ENCODE assay signal across 17 cellular contexts in genomic region chr22:31241936-31242335, GRCh38. TPM values are rescaled to one million over a fixed set of nuclear protein-coding genes. Genes with fewer than 3 reads are reported as not detected.
DNase-seq lines count a peak whose midpoint lies in the region; ATAC-seq and TF ChIP-seq lines count a peak whose summit lies in the region.
"Had no signal": no experiment of that assay in that cellular context is flagged by ENCODE, and none has a peak within 500 bp of the region (broad histone marks: within the 10 kb centered on the region; RNA-seq: fewer than 3 reads in every experiment).

No MANE protein-coding gene starts in this region.

- H4K12ac ChIP-seq in trophoblast cell (ENCODE audit: low read depth, low read length): no peak overlapping the region

- H2AFZ ChIP-seq in trophoblast cell (ENCODE audit: insufficient read depth, low read length, poor library complexity): no peak overlapping the region
- H2AFZ ChIP-seq: GM23338 had no signal

- no peak overlapping the region for H2BK120ac ChIP-seq in trophoblast cell (ENCODE audit: insufficient read depth, low read length, poor library complexity)

- H3K27ac Mint-ChIP-seq in CD4-positive, alpha-beta T cell: peak overlapping the region; percentile 55
- no peak overlapping the region for H3K27ac Mint-ChIP-seq in activated naive CD8-positive, alpha-beta T cell treated with anti-CD3 and anti-CD28 coated beads for 36 hours
- H3K27ac Mint-ChIP-seq: activated naive CD4-positive, alpha-beta T cell treated with anti-CD3 and anti-CD28 coated beads for 36 hours; GM23338 had no signal

- H4K8ac ChIP-seq in trophoblast cell (ENCODE audit: low read depth, low read length): no peak overlapping the region

- H3K4me3 ChIP-seq in trophoblast cell (ENCODE audit: low read depth, low read length): no peak overlapping the region
- no peak overlapping the region for H3K4me3 ChIP-seq in gastroesophageal sphincter
- H3K4me3 ChIP-seq: dorsolateral prefrontal cortex, GM23338, lung had no signal

- no peak for ATAC-seq in CD4-positive, alpha-beta T cell (ENCODE audit: poor library complexity)
- ATAC-seq in HG03342 (IDR thresholded peaks at IDR 0.05; ENCODE audit: unreplicated experiment): no peak
- ATAC-seq in gastroesophageal sphincter: no peak
- ATAC-seq in HG02852 (IDR thresholded peaks at IDR 0.05; ENCODE audit: unreplicated experiment): no peak
- ATAC-seq: PC-3 had no signal

- no peaks in the 10 kb centered on the region for H3K27me3 ChIP-seq in CD4-positive, alpha-beta T cell (ENCODE audit: control insufficient read depth, insufficient read depth, low read length)
- H3K27me3 ChIP-seq in trophoblast cell (ENCODE audit: insufficient read depth, low read length) (no peaks in the 10 kb centered on the region), gastroesophageal sphincter (no peaks in the 10 kb centered on the region)
- H3K27me3 ChIP-seq: dorsolateral prefrontal cortex had no signal

- no peak overlapping the region for H3K18ac ChIP-seq in trophoblast cell (ENCODE audit: low read length)

- no peak for TF ChIP-seq EP300 in gastroesophageal sphincter (IDR thresholded peaks at IDR 0.05)

- H2AK5ac ChIP-seq in trophoblast cell (ENCODE audit: low read length): no peak overlapping the region

- no peak overlapping the region for H2BK12ac ChIP-seq in trophoblast cell (ENCODE audit: low read length)

- no peak overlapping the region for H2BK5ac ChIP-seq in trophoblast cell (ENCODE audit: low read depth, low read length, poor library complexity)

- no peak overlapping the region for H3K27ac ChIP-seq in CD4-positive, alpha-beta T cell (ENCODE audit: low read depth, low read length)
- peak overlapping the region; percentile 91 for H3K27ac ChIP-seq in epithelial cell of prostate
- H3K27ac ChIP-seq in trophoblast cell (ENCODE audit: low read depth, low read length): peak overlapping the region; percentile 57
- H3K27ac ChIP-seq in gastroesophageal sphincter: no peak overlapping the region
- H3K27ac ChIP-seq: dorsolateral prefrontal cortex had no signal

- H3K4me2 ChIP-seq in trophoblast cell (ENCODE audit: low read length): no peak overlapping the region
- H3K4me2 ChIP-seq: GM23338 had no signal

- no peak overlapping the region for H3K4ac ChIP-seq in trophoblast cell (ENCODE audit: low read depth, low read length)

- no peaks in the 10 kb centered on the region for H3K9me3 ChIP-seq in CD4-positive, alpha-beta T cell (ENCODE audit: control insufficient read depth, low read length)
- H3K9me3 ChIP-seq in trophoblast cell (ENCODE audit: insufficient read depth, low read depth, low read length) (no peaks in the 10 kb centered on the region), gastroesophageal sphincter (no peaks in the 10 kb centered on the region)

- TF ChIP-seq CTCF in CD4-positive, alpha-beta T cell (IDR thresholded peaks at IDR 0.05): no peak
- TF ChIP-seq CTCF in gastroesophageal sphincter (IDR thresholded peaks at IDR 0.05): no peak

- H3K23ac ChIP-seq in trophoblast cell (ENCODE audit: low read length): no peak overlapping the region

- H3K36me3 ChIP-seq in trophoblast cell (ENCODE audit: control insufficient read depth in 1 of 2, insufficient read depth in 2 of 2, low read length in 2 of 2): no peaks in the 10 kb centered on the region
- H3K36me3 ChIP-seq in gastroesophageal sphincter: no peaks in the 10 kb centered on the region

- H3K9ac ChIP-seq in trophoblast cell (ENCODE audit: low read length): no peak overlapping the region

- peaks cover 4% of the 10 kb centered on the region for H3K79me2 ChIP-seq in trophoblast cell (ENCODE audit: control insufficient read depth, insufficient read depth, low read length, poor library complexity)

- POLR2A ChIA-PET in CD4-positive, alpha-beta T cell (lab: Charles Lee): interaction anchor here (1.7 kb wide), 1 partner anchor 48 kb away, joined by 5 read pairs; no protein-coding TSS in a partner anchor

- H3K27me3 Mint-ChIP-seq in CD4-positive, alpha-beta T cell: no peaks in the 10 kb centered on the region
- H3K27me3 Mint-ChIP-seq in activated naive CD8-positive, alpha-beta T cell treated with anti-CD3 and anti-CD28 coated beads for 36 hours: no peaks in the 10 kb centered on the region

- intact Hi-C loops in CD4-positive, alpha-beta T cell (cut with DNase I, micrococcal nuclease): no loop called here

- CTCF ChIA-PET in CD4-positive, alpha-beta T cell (lab: Charles Lee): interaction anchor here (1.1 kb wide), 1 partner anchor 9 kb away, joined by 4 read pairs; no protein-coding TSS in a partner anchor

- H3K9me3 Mint-ChIP-seq in CD4-positive, alpha-beta T cell: no peaks in the 10 kb centered on the region
- H3K9me3 Mint-ChIP-seq in activated naive CD8-positive, alpha-beta T cell treated with anti-CD3 and anti-CD28 coated beads for 36 hours: no peaks in the 10 kb centered on the region
- H3K9me3 Mint-ChIP-seq: activated naive CD4-positive, alpha-beta T cell treated with anti-CD3 and anti-CD28 coated beads for 36 hours; GM23338 had no signal

- H3K14ac ChIP-seq in trophoblast cell (ENCODE audit: low read length): no peak overlapping the region

- TF ChIP-seq POLR2A in gastroesophageal sphincter (IDR thresholded peaks at IDR 0.05): no peak

- H4K91ac ChIP-seq in trophoblast cell (ENCODE audit: low read depth, low read length): no peak overlapping the region

- H3K79me1 ChIP-seq in trophoblast cell (ENCODE audit: low read length): peaks cover 36% of the 10 kb centered on the region

- H3K4me3 Mint-ChIP-seq in CD4-positive, alpha-beta T cell: no peak overlapping the region
- no peak overlapping the region for H3K4me3 Mint-ChIP-seq in activated naive CD8-positive, alpha-beta T cell treated with anti-CD3 and anti-CD28 coated beads for 36 hours
- H3K4me3 Mint-ChIP-seq: activated naive CD4-positive, alpha-beta T cell treated with anti-CD3 and anti-CD28 coated beads for 36 hours; GM23338 had no signal

- H3K4me1 ChIP-seq in trophoblast cell (ENCODE audit: control insufficient read depth in 1 of 2, insufficient read depth in 2 of 2, low read length in 2 of 2): peaks cover 31 to 39% of the 10 kb centered on the region in 2 experiments
- peaks cover 0 to 21% (median 0%) of the 10 kb centered on the region in 3 donors for H3K4me1 ChIP-seq in gastroesophageal sphincter

- no peak for DNase-seq in CD4-positive, alpha-beta T cell
- DNase-seq in RPMI7951 (ENCODE audit: low read depth) (peak; percentile 24), epithelial cell of prostate (ENCODE audit: low read depth, low spot score) (no peak), trophoblast cell (peak; percentile 44 to 93)
- DNase-seq in activated naive CD8-positive, alpha-beta T cell treated with anti-CD3 and anti-CD28 coated beads for 36 hours: no peak
- DNase-seq: activated naive CD4-positive, alpha-beta T cell treated with anti-CD3 and anti-CD28 coated beads for 36 hours; dorsolateral prefrontal cortex; hippocampal formation; MV-4-11; NCI-H446; PC-3; T1000 had no signal

- peaks cover 37% of the 10 kb centered on the region for H3K4me1 Mint-ChIP-seq in CD4-positive, alpha-beta T cell (ENCODE audit: low read depth)
- H3K4me1 Mint-ChIP-seq in activated naive CD8-positive, alpha-beta T cell treated with anti-CD3 and anti-CD28 coated beads for 36 hours: peaks cover 8% of the 10 kb centered on the region

- H3K36me3 Mint-ChIP-seq in CD4-positive, alpha-beta T cell (ENCODE audit: low read depth): peaks cover 20% of the 10 kb centered on the region
- H3K36me3 Mint-ChIP-seq in activated naive CD8-positive, alpha-beta T cell treated with anti-CD3 and anti-CD28 coated beads for 36 hours: peaks cover 10% of the 10 kb centered on the region

RNA-seq across cellular contexts. Expression of gene LIMK2, which starts 29.8 kb away (rescaled TPM):
- 10 to 100 TPM; 13.1 to 14.6 TPM for total RNA-seq in CD4-positive, alpha-beta T cell
- 8.7 TPM in 2 replicates for total RNA-seq in RPMI7951 (2014; rRNA removed; shearing (Covaris generic))
- 131 and 135 TPM in 2 replicates for polyA plus RNA-seq in trophoblast cell (2013)
- 10 to 100 TPM; 28.9 to 30.1 TPM for total RNA-seq in activated naive CD8-positive, alpha-beta T cell treated with anti-CD3 and anti-CD28 coated beads for 36 hours
- 10 to 100 TPM; 13.4 to 19.1 (median 15.9) TPM for total RNA-seq in gastroesophageal sphincter

RNA-seq across cellular contexts. Expression of gene PIK3IP1, which starts 50.4 kb away (rescaled TPM):
- total RNA-seq in CD4-positive, alpha-beta T cell: 1,000 to 10,000 TPM; 1,063 to 1,072 TPM
- 3.0 and 4.0 TPM in 2 replicates for total RNA-seq in RPMI7951 (2014; rRNA removed; shearing (Covaris generic))
- polyA plus RNA-seq in trophoblast cell (2013): 3.7 and 4.0 TPM in 2 replicates
- total RNA-seq in activated naive CD8-positive, alpha-beta T cell treated with anti-CD3 and anti-CD28 coated beads for 36 hours: 10 to 100 TPM; 10.7 to 11.3 TPM
- 10 to 100 TPM; 28.8 to 53.7 (median 37.8) TPM for total RNA-seq in gastroesophageal sphincter

Comparison
In these comparisons a context has a peak if more than half of its experiments do, and no peak if none do; other contexts are left out.
1. DNase-seq: peak in RPMI7951 (single experiment) and trophoblast cell (2 of 2); none in CD4-positive, alpha-beta T cell (0 of 10), epithelial cell of prostate (single experiment) and activated naive CD8-positive, alpha-beta T cell treated with anti-CD3 and anti-CD28 coated beads for 36 hours (single experiment).
2. H3K27ac ChIP-seq: peak in epithelial cell of prostate (single experiment) and trophoblast cell (single experiment); none in CD4-positive, alpha-beta T cell (single experiment) and gastroesophageal sphincter (0 of 4).
3. RNA of gene PIK3IP1, which starts 50.4 kb away (total RNA-seq): 1,063 to 1,072 TPM in CD4-positive, alpha-beta T cell; 28.8 to 53.7 TPM in gastroesophageal sphincter, 10.7 to 11.3 TPM in activated naive CD8-positive, alpha-beta T cell treated with anti-CD3 and anti-CD28 coated beads for 36 hours and 3.0 to 4.0 TPM in RPMI7951; every median in the first group is over 10 times any median in the second.